ENCODE assay signal across 1 cellular context in genomic region chr10:97106207-97106606, GRCh38.
TF ChIP-seq lines count a peak whose summit lies in the region.

No MANE protein-coding gene starts in this region.

TF ChIP-seq in HEK293, 187 proteins besides CTCF, POLR2A, EP300 and RAD21 (continued from another document):
- TF ChIP-seq PATZ1 (tag by site-specific recombination; IDR thresholded peaks at IDR 0.05) = no peak
